ENCODE assay signal across 1 cellular context in the genomic region with DNA sequence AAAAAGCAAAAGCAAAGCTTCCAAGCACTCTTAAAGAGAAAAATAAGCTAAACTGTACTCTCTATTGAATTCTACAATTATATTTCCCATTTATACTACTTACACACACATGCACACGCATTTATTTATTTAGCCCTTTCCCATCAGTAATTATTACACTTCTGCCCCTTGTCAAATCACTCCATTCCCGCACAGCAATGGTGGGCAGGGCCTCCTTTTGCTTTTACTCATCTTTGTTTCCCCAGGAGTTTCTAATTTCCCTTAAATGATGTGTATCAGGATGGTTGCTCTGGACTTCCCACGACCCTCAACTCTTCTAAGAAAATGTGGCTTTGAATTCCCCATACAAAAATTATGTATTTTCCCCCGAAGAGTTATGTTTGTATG.
TF ChIP-seq lines count a peak whose summit lies in the region.

No MANE protein-coding gene starts in this region.

TF ChIP-seq in HepG2, 621 proteins besides CTCF, POLR2A, EP300 and RAD21:
- TF ChIP-seq FOXK1 (CRISPR knock-in tag; IDR thresholded peaks at IDR 0.05; ENCODE audit: borderline replicate concordance, low read depth) (no peak), FOSL1 (CRISPR knock-in tag; IDR thresholded peaks at IDR 0.05; ENCODE audit: borderline replicate concordance) (no peak), FOXJ3 (CRISPR knock-in tag; IDR thresholded peaks at IDR 0.05; ENCODE audit: borderline replicate concordance) (peak; percentile 12; the same call in 1 of the 2 replicates), ZNF737 (CRISPR knock-in tag; IDR thresholded peaks at IDR 0.05; ENCODE audit: borderline replicate concordance) (no peak), DNMT3B (CRISPR knock-in tag; conservative IDR thresholded peaks at IDR 0.05) (0 out of 2 replicates have a peak, but pooled peaks have one; percentile 5)
- TF ChIP-seq, protein P1, sequence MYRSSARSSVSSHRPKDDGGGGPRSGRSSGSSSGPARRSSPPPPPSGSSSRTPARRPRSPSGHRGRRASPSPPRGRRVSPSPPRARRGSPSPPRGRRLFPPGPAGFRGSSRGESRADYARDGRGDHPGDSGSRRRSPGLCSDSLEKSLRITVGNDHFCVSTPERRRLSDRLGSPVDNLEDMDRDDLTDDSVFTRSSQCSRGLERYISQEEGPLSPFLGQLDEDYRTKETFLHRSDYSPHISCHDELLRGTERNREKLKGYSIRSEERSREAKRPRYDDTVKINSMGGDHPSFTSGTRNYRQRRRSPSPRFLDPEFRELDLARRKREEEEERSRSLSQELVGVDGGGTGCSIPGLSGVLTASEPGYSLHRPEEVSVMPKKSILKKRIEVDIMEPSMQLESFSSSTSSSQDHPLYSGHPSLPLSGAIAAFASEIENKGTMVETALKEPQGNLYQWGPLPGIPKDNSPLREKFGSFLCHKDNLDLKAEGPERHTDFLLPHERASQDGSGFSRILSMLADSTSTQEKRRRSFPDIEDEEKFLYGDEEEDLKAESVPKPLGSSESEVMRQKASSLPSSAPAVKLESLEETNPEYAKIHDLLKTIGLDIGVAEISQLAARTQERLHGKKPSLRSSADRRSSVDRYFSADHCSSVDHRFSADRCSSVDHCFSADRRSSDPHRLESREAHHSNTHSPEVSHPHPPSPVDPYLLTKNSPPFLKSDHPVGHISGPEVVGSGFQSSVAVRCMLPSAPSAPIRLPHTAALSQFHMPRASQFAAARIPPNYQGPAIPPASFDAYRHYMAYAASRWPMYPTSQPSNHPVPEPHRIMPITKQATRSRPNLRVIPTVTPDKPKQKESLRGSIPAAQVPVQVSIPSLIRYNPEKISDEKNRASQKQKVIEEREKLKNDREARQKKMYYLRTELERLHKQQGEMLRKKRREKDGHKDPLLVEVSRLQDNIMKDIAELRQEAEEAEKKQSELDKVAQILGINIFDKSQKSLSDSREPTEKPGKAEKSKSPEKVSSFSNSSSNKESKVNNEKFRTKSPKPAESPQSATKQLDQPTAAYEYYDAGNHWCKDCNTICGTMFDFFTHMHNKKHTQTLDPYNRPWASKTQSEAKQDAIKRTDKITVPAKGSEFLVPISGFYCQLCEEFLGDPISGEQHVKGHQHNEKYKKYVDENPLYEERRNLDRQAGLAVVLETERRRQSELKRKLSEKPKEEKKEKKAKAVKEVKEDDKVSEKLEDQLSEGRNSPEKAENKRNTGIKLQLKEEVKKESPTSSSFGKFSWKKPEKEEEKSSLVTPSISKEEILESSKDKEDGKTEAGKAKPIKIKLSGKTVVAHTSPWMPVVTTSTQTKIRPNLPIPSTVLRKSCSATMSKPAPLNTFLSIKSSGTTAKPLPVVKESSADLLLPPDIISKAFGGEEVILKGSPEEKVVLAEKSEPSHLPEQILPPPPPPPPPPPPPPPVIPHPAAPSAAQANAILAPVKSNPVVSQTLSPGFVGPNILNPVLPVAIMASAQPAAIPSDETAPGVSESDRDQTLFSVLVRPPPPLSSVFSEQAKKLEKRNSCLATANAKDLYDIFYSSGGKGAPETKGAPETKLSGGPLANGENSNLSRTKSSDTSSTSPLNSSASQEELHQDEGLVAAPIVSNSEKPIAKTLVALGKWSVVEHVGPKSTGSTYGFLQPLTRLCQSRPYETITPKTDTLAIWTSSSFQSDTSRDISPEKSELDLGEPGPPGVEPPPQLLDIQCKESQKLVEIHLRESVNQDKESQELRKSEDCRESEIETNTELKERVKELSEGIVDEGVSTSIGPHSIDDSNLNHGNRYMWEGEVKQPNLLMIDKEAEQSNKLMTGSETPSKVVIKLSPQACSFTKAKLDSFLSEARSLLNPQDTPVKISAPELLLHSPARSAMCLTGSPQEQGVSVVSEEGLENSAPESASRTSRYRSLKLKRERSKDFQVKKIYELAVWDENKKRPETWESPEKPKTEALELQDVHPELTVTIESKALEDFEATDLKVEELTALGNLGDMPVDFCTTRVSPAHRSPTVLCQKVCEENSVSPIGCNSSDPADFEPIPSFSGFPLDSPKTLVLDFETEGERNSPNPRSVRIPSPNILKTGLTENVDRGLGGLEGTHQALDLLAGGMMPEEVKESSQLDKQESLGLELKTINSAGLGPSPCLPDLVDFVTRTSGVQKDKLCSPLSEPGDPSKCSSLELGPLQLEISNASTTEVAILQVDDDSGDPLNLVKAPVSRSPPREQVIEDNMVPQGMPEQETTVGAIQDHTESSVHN (CRISPR knock-in tag; IDR thresholded peaks at IDR 0.05), result no peak
TF ChIP-seq in HepG2: peak in this region for 2.
